ENCODE assay signal across 20 cellular contexts in the genomic region with DNA sequence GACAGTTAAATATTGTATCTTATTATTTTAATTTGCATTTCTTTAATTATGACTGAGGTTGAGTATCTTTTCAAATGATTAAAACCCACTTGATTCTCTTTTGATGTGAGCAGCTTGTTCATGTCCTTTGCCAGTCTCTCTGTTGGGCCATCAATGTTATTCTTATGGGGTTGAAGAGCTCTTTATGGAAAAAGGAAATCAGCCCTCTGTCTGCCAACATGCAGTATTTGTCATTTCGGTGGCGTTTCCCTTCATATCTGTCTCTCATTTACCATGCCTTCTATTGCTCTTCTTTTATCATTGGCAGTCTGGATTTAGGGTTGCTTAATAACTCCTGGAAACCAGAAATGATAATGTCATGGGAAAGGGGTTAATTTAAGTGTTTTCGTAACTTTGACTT.
"Had no signal": no experiment of that assay in that cellular context is flagged by ENCODE, and none has a peak within 500 bp of the region (broad histone marks: within the 10 kb centered on the region; RNA-seq: fewer than 3 reads in every experiment).

No MANE protein-coding gene starts in this region.

- DNase-seq: activated CD4-positive, alpha-beta T cell treated with anti-CD3 and anti-CD28 coated beads for 1 hour; activated CD4-positive, alpha-beta T cell treated with anti-CD3 and anti-CD28 coated beads, Interleukin-2, amount 50 U/mL, for 1 hour; activated CD8-positive, alpha-beta T cell treated with anti-CD3 and anti-CD28 coated beads for 36 hours; activated naive CD8-positive, alpha-beta T cell treated with anti-CD3 and anti-CD28 coated beads, Interleukin-2, amount 50 U/mL, for 24 hours; activated T-cell treated with anti-CD3 and anti-CD28 coated beads, Interleukin-2, amount 50 U/mL, for 4 hours; amygdala; caudate nucleus; cortex of kidney; hippocampal formation; left cardiac atrium; left ventricle myocardium superior; naive thymus-derived CD4-positive, alpha-beta T cell; ovary; retina; stimulated activated CD4-positive, alpha-beta T cell treated with anti-CD3 and anti-CD28 coated beads, Interleukin-4, amount 100 ng/mL, for 4 hours; stimulated activated CD8-positive, alpha-beta memory T cell treated with anti-CD3 and anti-CD28 coated beads, Interleukin-4, amount 100 ng/mL, for 48 hours; stimulated activated naive CD8-positive, alpha-beta T cell treated with anti-CD3 and anti-CD28 coated beads, Interleukin-15, amount 100 ng/mL, for 72 hours; substantia nigra; thyroid gland; upper lobe of left lung had no signal
